Comparison of ENCODE assay signal across 26 cellular contexts in the genomic region with DNA sequence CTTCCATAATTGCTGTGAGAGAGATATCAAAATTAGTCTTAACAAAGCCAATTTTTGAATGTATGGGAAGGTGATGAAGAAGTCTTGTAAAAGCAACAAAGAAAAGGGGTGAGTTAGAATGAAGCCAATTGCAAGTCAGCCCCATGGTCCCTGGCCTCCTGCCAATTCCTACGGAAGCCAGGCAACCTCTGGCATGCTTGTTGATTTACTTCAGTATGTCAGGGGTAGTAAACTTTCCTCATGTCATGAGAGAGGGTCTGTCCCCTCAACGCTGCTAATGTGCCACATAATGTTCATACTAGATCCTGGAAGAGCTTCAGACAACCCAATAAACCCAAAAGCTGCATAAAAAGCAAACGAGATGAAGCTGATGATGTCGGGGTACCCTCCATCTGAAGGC.
DNase-seq lines count a peak whose midpoint lies in the region.
"Had no signal": no experiment of that assay in that cellular context is flagged by ENCODE, and none has a peak within 500 bp of the region (broad histone marks: within the 10 kb centered on the region; RNA-seq: fewer than 3 reads in every experiment).

No MANE protein-coding gene starts in this region.

- peak; percentile 11 for DNase-seq in NCI-H2171 treated with DMSO at 0.1 percent for 48 hours (lab: John Stamatoyannopoulos, UW)
- DNase-seq in NCI-H2171 (lab: John Stamatoyannopoulos, UW), result no peak
- peak; percentile 51 for DNase-seq in Daoy (ENCODE audit: low read depth)
- peak; percentile 13 for DNase-seq in RPMI8226
- DNase-seq in kidney tubule cell (ENCODE audit: low spot score), result peak; percentile 9
- DNase-seq in AG08396 (ENCODE audit: low spot score), result no peak
- no peak for DNase-seq in ecto neural progenitor cell (ENCODE audit: low spot score)
- DNase-seq in Ammon's horn (ENCODE audit: low spot score), result no peak
- DNase-seq: activated CD4-positive, alpha-beta T cell treated with anti-CD3 and anti-CD28 coated beads, Interleukin-2, amount 50 U/mL, for 48 hours; activated CD4-positive, CD25-positive, alpha-beta regulatory T cell treated with anti-CD3 and anti-CD28 coated beads, Interleukin-2, amount 50 U/mL, for 72 hours; activated gamma-delta T cell treated with Interleukin-2 at 50 U/mL for 16 hours; activated naive CD8-positive, alpha-beta T cell treated with anti-CD3 and anti-CD28 coated beads, Interleukin-2, amount 10 ng/mL, durations not matched to agents 7 days and 5 days; activated T-cell treated with anti-CD3 and anti-CD28 coated beads, Interleukin-2, amount 50 U/mL, for 48 hours; CD8-positive, alpha-beta T cell; cortex of kidney; DMS153; foreskin fibroblast; heart left ventricle; lower lobe of right lung; naive thymus-derived CD4-positive, alpha-beta T cell; NCI-H1930; occipital lobe; PC-9; stimulated activated CD4-positive, alpha-beta T cell treated with anti-CD3 and anti-CD28 coated beads, Interleukin-15, amount 100 ng/mL, for 24 hours; stimulated activated CD4-positive, alpha-beta T cell treated with anti-CD3 and anti-CD28 coated beads, Interleukin-4, amount 100 ng/mL, for 4 hours; T-helper 2 cell had no signal

Comparison
In these comparisons a context has a peak if more than half of its experiments do, and no peak if none do; other contexts are left out.
1. DNase-seq: peak in NCI-H2171 treated with DMSO at 0.1 percent for 48 hours (single experiment), Daoy (single experiment), RPMI8226 (single experiment) and kidney tubule cell (single experiment); none in NCI-H2171 (single experiment), AG08396 (single experiment), ecto neural progenitor cell (single experiment) and Ammon's horn (single experiment).